In the genomic region with DNA sequence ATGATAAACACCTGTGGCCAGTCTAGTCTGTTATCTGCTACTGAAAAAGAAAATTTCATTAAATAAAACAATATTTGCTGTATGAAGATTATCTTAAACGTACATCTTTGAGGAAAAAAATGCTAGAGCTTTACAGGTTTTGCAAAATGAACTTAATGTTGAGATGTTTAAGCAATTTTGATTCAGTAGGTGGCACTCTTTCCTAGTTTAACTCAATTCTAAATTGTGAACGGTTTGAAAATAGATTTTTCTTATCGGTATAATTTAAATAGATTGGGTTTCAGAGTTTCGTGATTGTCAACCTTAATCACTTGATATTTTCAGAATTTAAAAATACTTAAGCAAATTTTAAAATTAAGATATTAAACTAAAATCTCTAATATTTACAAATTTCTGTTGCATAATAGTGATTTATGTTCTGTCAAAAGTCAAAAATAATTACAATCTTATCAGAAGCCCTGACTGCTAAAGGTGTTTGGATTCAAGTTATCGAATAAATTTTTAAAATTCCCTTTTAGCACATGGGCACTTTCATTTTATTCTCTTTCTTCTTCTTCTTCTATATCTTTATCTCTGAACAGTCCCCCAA, we compare ENCODE assay signal across 8 cellular contexts. TPM values are rescaled to one million over a fixed set of nuclear protein-coding genes. Genes with fewer than 3 reads are reported as not detected.
DNase-seq lines count a peak whose midpoint lies in the region; ATAC-seq, FAIRE-seq and TF ChIP-seq lines count a peak whose summit lies in the region.

No MANE protein-coding gene starts in this region.

- H3K36me3 ChIP-seq in astrocyte (ENCODE audit: insufficient read depth, low read length) (no peaks in the 10 kb centered on the region), Caco-2 (ENCODE audit: control insufficient read depth, insufficient read depth, low read length) (no peaks in the 10 kb centered on the region), brain microvascular endothelial cell (replicated peaks) (no peaks in the 10 kb centered on the region)

- H3K9ac ChIP-seq in astrocyte (ENCODE audit: low read length): no peak overlapping the region

- no peaks in the 10 kb centered on the region for H3K9me3 Mint-ChIP-seq in activated naive CD4-positive, alpha-beta T cell treated with anti-CD3 and anti-CD28 coated beads, Interleukin-2, amount 50 U/mL, for 24 hours
- no peaks in the 10 kb centered on the region for H3K9me3 Mint-ChIP-seq in astrocyte (ENCODE audit: unreplicated experiment)
- H3K9me3 Mint-ChIP-seq in Caco-2 (ENCODE audit: unreplicated experiment): no peaks in the 10 kb centered on the region

- TF ChIP-seq CTCF in astrocyte (IDR thresholded peaks at IDR 0.05; ENCODE audit: insufficient read depth, low read depth, low read length): peak; percentile 49
- peak in 1 of 2 experiments; percentile 24 for TF ChIP-seq CTCF in Caco-2 (IDR thresholded peaks at IDR 0.05; ENCODE audit: insufficient read depth in 1 of 2, low read depth in 1 of 2, low read length in 1 of 2, severe bottlenecking in 1 of 2, unreplicated experiment in 1 of 2)
- no peak for TF ChIP-seq CTCF in brain microvascular endothelial cell (IDR thresholded peaks at IDR 0.05; ENCODE audit: low read depth, low read length, missing control alignments)

- H3K27ac Mint-ChIP-seq in activated naive CD4-positive, alpha-beta T cell treated with anti-CD3 and anti-CD28 coated beads, Interleukin-2, amount 50 U/mL, for 24 hours: peak overlapping the region; percentile 30
- H3K27ac Mint-ChIP-seq in astrocyte (ENCODE audit: unreplicated experiment) (no peak overlapping the region), Caco-2 (ENCODE audit: unreplicated experiment) (no peak overlapping the region)

- no peak overlapping the region for H3K4me3 ChIP-seq in astrocyte (ENCODE audit: insufficient read depth, low read depth, low read length)
- no peak overlapping the region for H3K4me3 ChIP-seq in Caco-2 (ENCODE audit: low read depth, low read length)
- H3K4me3 ChIP-seq in brain microvascular endothelial cell (ENCODE audit: low read depth, low read length): no peak overlapping the region

- intact Hi-C loops in left colon (cut with DNase I, micrococcal nuclease) (no loop called here), Caco-2 (cut with micrococcal nuclease; ENCODE audit: unreplicated experiment) (loop anchor here (1.0 to 2.0 kb wide), 4 partner anchors 124 to 520 kb away; partner anchors contain the start of gene CCNB2)

- no peak overlapping the region for H3K4me2 ChIP-seq in astrocyte (ENCODE audit: low read length)

- no peaks in the 10 kb centered on the region for H3K9me3 ChIP-seq in astrocyte (ENCODE audit: insufficient read depth, low read depth, low read length)
- no peaks in the 10 kb centered on the region for H3K9me3 ChIP-seq in Caco-2

- H2AFZ ChIP-seq in astrocyte (ENCODE audit: low read depth, low read length): no peak overlapping the region

- H3K4me3 Mint-ChIP-seq in activated naive CD4-positive, alpha-beta T cell treated with anti-CD3 and anti-CD28 coated beads, Interleukin-2, amount 50 U/mL, for 24 hours: no peak overlapping the region
- H3K4me3 Mint-ChIP-seq in astrocyte (ENCODE audit: unreplicated experiment) (no peak overlapping the region), Caco-2 (ENCODE audit: unreplicated experiment) (no peak overlapping the region)

- H3K27me3 ChIP-seq in astrocyte (ENCODE audit: insufficient read depth, low read length) (peaks cover 5% of the 10 kb centered on the region), Caco-2 (replicated peaks; ENCODE audit: control insufficient read depth, insufficient read depth, low read length) (no peaks in the 10 kb centered on the region), brain microvascular endothelial cell (replicated peaks) (no peaks in the 10 kb centered on the region)

- no peaks in the 10 kb centered on the region for H4K20me1 ChIP-seq in astrocyte (ENCODE audit: insufficient read depth, low read length)

- in situ Hi-C loops in brain microvascular endothelial cell (cut with HindIII; ENCODE audit: low pct_ligation_motif_present, low sequenced_read_pairs): no loop called here

- no peak overlapping the region for H3K27ac ChIP-seq in astrocyte (ENCODE audit: low read depth, low read length)
- H3K27ac ChIP-seq in brain microvascular endothelial cell: no peak overlapping the region

- H3K36me3 Mint-ChIP-seq in activated naive CD4-positive, alpha-beta T cell treated with anti-CD3 and anti-CD28 coated beads, Interleukin-2, amount 50 U/mL, for 24 hours: no peaks in the 10 kb centered on the region
- no peaks in the 10 kb centered on the region for H3K36me3 Mint-ChIP-seq in astrocyte (ENCODE audit: low read depth, unreplicated experiment)
- H3K36me3 Mint-ChIP-seq in Caco-2 (ENCODE audit: insufficient read depth, unreplicated experiment): no peaks in the 10 kb centered on the region

- POLR2A ChIA-PET in Caco-2 (lab: Charles Lee): interaction anchor here (0.5 kb wide), 1 partner anchor 45 kb away, joined by 4 read pairs; no protein-coding TSS in a partner anchor

- H3K27me3 Mint-ChIP-seq in activated naive CD4-positive, alpha-beta T cell treated with anti-CD3 and anti-CD28 coated beads, Interleukin-2, amount 50 U/mL, for 24 hours: no peaks in the 10 kb centered on the region
- H3K27me3 Mint-ChIP-seq in astrocyte (ENCODE audit: low read depth, unreplicated experiment): no peaks in the 10 kb centered on the region
- H3K27me3 Mint-ChIP-seq in Caco-2 (ENCODE audit: insufficient read depth, unreplicated experiment): peaks cover 4% of the 10 kb centered on the region

- no TSS peak for BruUV-seq in Caco-2 (replicated peaks; lab: Mats Ljungman, UMichigan)

- CTCF ChIA-PET in Caco-2 (lab: Charles Lee): interaction anchor here (1.0 kb wide), 1 partner anchor 513 kb away, joined by 3 read pairs; no protein-coding TSS in a partner anchor

- ATAC-seq in left colon (peak; percentile 51), GM18519 (IDR thresholded peaks at IDR 0.05; ENCODE audit: low FRiP score, unreplicated experiment) (no peak)

- peak; percentile 68 for FAIRE-seq in astrocyte (lab: Jason Lieb, UNC)

- no peak for DNase-seq in activated naive CD4-positive, alpha-beta T cell treated with Interleukin-2 at 50 U/mL for 16 hours
- DNase-seq in NCI-H2171 (lab: John Stamatoyannopoulos, UW): peak; percentile 8
- DNase-seq in astrocyte (ENCODE audit: low read depth): peak; percentile 3
- DNase-seq in left colon: no peak
- no peak for DNase-seq in Caco-2
- DNase-seq in brain microvascular endothelial cell: no peak

- H3K4me1 ChIP-seq in astrocyte (ENCODE audit: insufficient read depth, low read length): no peaks in the 10 kb centered on the region
- no peaks in the 10 kb centered on the region for H3K4me1 ChIP-seq in Caco-2

- H3K4me1 Mint-ChIP-seq in activated naive CD4-positive, alpha-beta T cell treated with anti-CD3 and anti-CD28 coated beads, Interleukin-2, amount 50 U/mL, for 24 hours: peaks cover 30% of the 10 kb centered on the region
- H3K4me1 Mint-ChIP-seq in astrocyte (ENCODE audit: low read depth, unreplicated experiment) (no peaks in the 10 kb centered on the region), Caco-2 (ENCODE audit: low read depth, unreplicated experiment) (no peaks in the 10 kb centered on the region)

- no peaks in the 10 kb centered on the region for H3K79me2 ChIP-seq in astrocyte (ENCODE audit: insufficient read depth, low read length)

RNA-seq across cellular contexts. Expression of gene RNF111, which starts 7.0 kb away (rescaled TPM):
- total RNA-seq in astrocyte (33.2 and 44.1 TPM in 2 replicates), left colon (10 to 100 TPM; 27.0 to 31.1 TPM), Caco-2 (2022) (26.1 and 30.5 TPM in 2 replicates)

RNA-seq across cellular contexts. Expression of gene SLTM, which starts 47.0 kb away (rescaled TPM):
- 52.4 and 68.2 TPM in 2 replicates for total RNA-seq in astrocyte
- total RNA-seq in left colon: 10 to 100 TPM; 68.3 to 87.5 TPM
- 79.5 and 94.0 TPM in 2 replicates for total RNA-seq in Caco-2 (2022)

Comparison
In these comparisons a context has a peak if more than half of its experiments do, and no peak if none do; other contexts are left out.
1. DNase-seq: peak in NCI-H2171 (single experiment) and astrocyte (single experiment); none in activated naive CD4-positive, alpha-beta T cell treated with Interleukin-2 at 50 U/mL for 16 hours (single experiment), left colon (0 of 2), Caco-2 (0 of 2) and brain microvascular endothelial cell (single experiment).